25 cellular contexts compared by ENCODE assay signal in the genomic region with DNA sequence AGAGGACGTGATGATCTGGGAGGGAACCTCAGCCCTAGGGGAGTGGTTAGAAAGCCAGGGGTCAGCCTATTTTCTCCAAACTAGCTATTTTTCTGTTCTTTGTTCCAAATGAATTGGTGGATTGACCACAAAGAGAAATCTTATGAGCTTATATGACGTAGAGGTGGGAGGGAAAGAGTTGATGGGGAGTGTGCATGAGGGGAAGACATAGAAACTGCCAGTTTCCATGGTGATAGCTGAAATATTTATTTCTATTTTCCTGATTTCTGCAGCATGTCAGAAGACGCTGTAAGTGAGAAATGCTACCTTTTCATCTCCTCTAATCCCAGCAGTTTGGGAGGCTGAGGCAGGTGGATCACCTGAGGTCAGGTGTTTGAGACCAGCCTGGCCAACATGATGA. TPM values are rescaled to one million over a fixed set of nuclear protein-coding genes. Genes with fewer than 3 reads are reported as not detected.
"Had no signal": no experiment of that assay in that cellular context is flagged by ENCODE, and none has a peak within 500 bp of the region (broad histone marks: within the 10 kb centered on the region; RNA-seq: fewer than 3 reads in every experiment).

No MANE protein-coding gene starts in this region.

- H3K36me3 ChIP-seq: heart right ventricle, prostate gland, right lobe of liver, suprapubic skin, thyroid gland, upper lobe of left lung, uterus had no signal

- ATAC-seq: esophagus mucosa; heart right ventricle; right lobe of liver; stimulated activated effector memory CD8-positive, alpha-beta T cell treated with anti-CD3 and anti-CD28 coated beads, Interleukin-12 subunit alpha, Interleukin-12 subunit beta, amount 100 ng/mL, for 72 hours; stimulated activated naive CD8-positive, alpha-beta T cell treated with anti-CD3 and anti-CD28 coated beads, Interleukin-15, Interleukin-2, amounts not matched to agents 100 U/mL and 50 U/mL, for 24 hours had no signal

- DNase-seq: cortex of kidney; dorsolateral prefrontal cortex; effector memory CD4-positive, alpha-beta T cell; foreskin fibroblast; heart right ventricle; hypothalamus; kidney glomerular epithelial cell; naive B cell; retina; right lobe of liver; stimulated activated CD4-positive, alpha-beta T cell treated with anti-CD3 and anti-CD28 coated beads, Interleukin-4, amount 100 ng/mL, for 1 hour; stimulated activated CD8-positive, alpha-beta memory T cell treated with anti-CD3 and anti-CD28 coated beads, Interleukin-4, amount 100 ng/mL, for 48 hours; stimulated activated naive CD8-positive, alpha-beta T cell treated with anti-CD3 and anti-CD28 coated beads, Interleukin-15, Interleukin-2, amounts not matched to agents 100 U/mL and 50 U/mL, for 24 hours; thyroid gland; upper lobe of left lung; uterus had no signal

- H3K9me3 ChIP-seq: heart right ventricle, prostate gland, right lobe of liver, suprapubic skin, thyroid gland, upper lobe of left lung, uterus had no signal

- H3K79me2 ChIP-seq: parathyroid adenoma had no signal

- H3K9ac ChIP-seq: parathyroid adenoma had no signal

- H3K27ac ChIP-seq: dorsolateral prefrontal cortex, heart right ventricle, parathyroid adenoma, prostate gland, right lobe of liver, suprapubic skin, thyroid gland, upper lobe of left lung, uterus had no signal

- H3K27me3 ChIP-seq: right lobe of liver, upper lobe of left lung had no signal

- H3K4me3 ChIP-seq: dorsolateral prefrontal cortex, heart right ventricle, prostate gland, right lobe of liver, suprapubic skin, thyroid gland, upper lobe of left lung, uterus had no signal

- H3K4me1 ChIP-seq: heart right ventricle, parathyroid adenoma, upper lobe of left lung, uterus had no signal

- H2AFZ ChIP-seq: parathyroid adenoma had no signal

RNA-seq across cellular contexts. Expression of gene CISTR, which starts 51.4 kb away (rescaled TPM):
- total RNA-seq: esophagus mucosa, fibroblast of lung, liver, lung microvascular endothelial cell, omental fat pad, prostate gland, right lobe of liver, suprapubic skin, thyroid gland, upper lobe of left lung, uterus had no signal
